ENCODE assay signal across 8 cellular contexts in genomic region chr6:106520711-106521367, GRCh38.
A peak's percentile ranks its signal among the peaks of the same experiment; 100 is the strongest.
DNase-seq lines count a peak whose midpoint lies in the region; ATAC-seq lines count a peak whose summit lies in the region.

No MANE protein-coding gene starts in this region.

- ATAC-seq in GM18520 (IDR thresholded peaks at IDR 0.05; ENCODE audit: unreplicated experiment): peak; percentile 65
- peak; percentile 58 for ATAC-seq in HG02981 (IDR thresholded peaks at IDR 0.05; ENCODE audit: unreplicated experiment)
- ATAC-seq in activated naive CD4-positive, alpha-beta T cell treated with anti-CD3 and anti-CD28 coated beads, Interleukin-2, amount 50 U/mL, for 72 hours: peak; percentile 78 to 82

- no peaks in the 10 kb centered on the region for H3K9me3 Mint-ChIP-seq in activated naive CD4-positive, alpha-beta T cell treated with anti-CD3 and anti-CD28 coated beads, Interleukin-2, amount 50 U/mL, for 72 hours

- peaks cover 11 to 16% of the 10 kb centered on the region in 2 donors for H3K36me3 Mint-ChIP-seq in activated naive CD4-positive, alpha-beta T cell treated with anti-CD3 and anti-CD28 coated beads, Interleukin-2, amount 50 U/mL, for 72 hours

- peak overlapping the region; percentile 94 to 99 for H3K27ac Mint-ChIP-seq in activated naive CD4-positive, alpha-beta T cell treated with anti-CD3 and anti-CD28 coated beads, Interleukin-2, amount 50 U/mL, for 72 hours

- peak; percentile 67 for DNase-seq in SKM-1 treated with dmso at 0.1 percent for 144 hours (lab: John Stamatoyannopoulos, UW; ENCODE audit: unreplicated experiment)
- DNase-seq in activated naive CD4-positive, alpha-beta T cell treated with anti-CD3 and anti-CD28 coated beads, Interleukin-2, amount 50 U/mL, for 72 hours (ENCODE audit: low spot score in 2 of 2): peak; percentile 70 to 86
- peak; percentile 75 to 80 for DNase-seq in stimulated activated CD4-positive, alpha-beta T cell treated with anti-CD3 and anti-CD28 coated beads, Interleukin-15, amount 100 ng/mL, for 48 hours (ENCODE audit: low read depth in 2 of 2)
- no peak for DNase-seq in NCI-H1092 treated with DMSO at 0.1 percent for 48 hours (lab: John Stamatoyannopoulos, UW)
- no peak for DNase-seq in T1000 (lab: John Stamatoyannopoulos, UW)
- no peak for DNase-seq in NCI-H69 (lab: John Stamatoyannopoulos, UW)

Comparison
In these comparisons a context has a peak if more than half of its experiments do, and no peak if none do; other contexts are left out.
1. DNase-seq: peak in SKM-1 treated with dmso at 0.1 percent for 144 hours (single experiment), activated naive CD4-positive, alpha-beta T cell treated with anti-CD3 and anti-CD28 coated beads, Interleukin-2, amount 50 U/mL, for 72 hours (2 of 2) and stimulated activated CD4-positive, alpha-beta T cell treated with anti-CD3 and anti-CD28 coated beads, Interleukin-15, amount 100 ng/mL, for 48 hours (2 of 2); none in NCI-H1092 treated with DMSO at 0.1 percent for 48 hours (single experiment), T1000 (single experiment) and NCI-H69 (single experiment).
2. Peak in every context shown above with its lines, with median percentiles within 50 percentile points of each other: ATAC-seq.